Comparison of ENCODE assay signal across 1 cellular context in genomic region chr12:66633676-66634075, GRCh38.
TF ChIP-seq lines count a peak whose summit lies in the region.

No MANE protein-coding gene starts in this region.

TF ChIP-seq in SK-N-SH, 30 proteins besides CTCF, POLR2A, EP300 and RAD21 (continued from another document):
- no peak for TF ChIP-seq REST (IDR thresholded peaks at IDR 0.05; ENCODE audit: low read depth, low read length)
- no peak for TF ChIP-seq FOXM1 (IDR thresholded peaks at IDR 0.05; ENCODE audit: low read depth)
- TF ChIP-seq TEAD4 (IDR thresholded peaks at IDR 0.05; ENCODE audit: borderline replicate concordance, insufficient read depth), result no peak
- TF ChIP-seq JUND (IDR thresholded peaks at IDR 0.05), result no peak
